28 cellular contexts compared by ENCODE assay signal in genomic region chr9:14185016-14185415, GRCh38.
"Had no signal": no experiment of that assay in that cellular context is flagged by ENCODE, and none has a peak within 500 bp of the region (broad histone marks: within the 10 kb centered on the region; RNA-seq: fewer than 3 reads in every experiment).

No MANE protein-coding gene starts in this region.

- H3K9me3 Mint-ChIP-seq: stimulated activated effector memory CD8-positive, alpha-beta T cell treated with anti-CD3 and anti-CD28 coated beads, Interleukin-12 subunit alpha, Interleukin-12 subunit beta, amount 100 ng/mL, for 72 hours; stimulated activated memory B cell treated with anti-CD40 and anti-IgM and Interleukin-4, amounts not matched to agents 10 μg/mL and 1 μg/mL and 100 μg/mL, for 72 hours; stimulated activated naive B cell treated with anti-CD40 and anti-IgM and Interleukin-4, amounts not matched to agents 10 μg/mL and 1 μg/mL and 100 μg/mL, for 72 hours; stimulated activated naive CD8-positive, alpha-beta T cell treated with anti-CD3 and anti-CD28 coated beads, Interleukin-15, amount 100 ng/mL, for 72 hours; stimulated activated naive CD8-positive, alpha-beta T cell treated with anti-CD3 and anti-CD28 coated beads, Interleukin-15, Interleukin-2, amounts not matched to agents 100 ng/mL and 50 ng/mL, for 24 hours; type B pancreatic cell had no signal

- H3K4me1 Mint-ChIP-seq: stimulated activated effector memory CD8-positive, alpha-beta T cell treated with anti-CD3 and anti-CD28 coated beads, Interleukin-12 subunit alpha, Interleukin-12 subunit beta, amount 100 ng/mL, for 72 hours; stimulated activated memory B cell treated with anti-CD40 and anti-IgM and Interleukin-4, amounts not matched to agents 10 μg/mL and 1 μg/mL and 100 μg/mL, for 72 hours; stimulated activated naive B cell treated with anti-CD40 and anti-IgM and Interleukin-4, amounts not matched to agents 10 μg/mL and 1 μg/mL and 100 μg/mL, for 72 hours; stimulated activated naive CD8-positive, alpha-beta T cell treated with anti-CD3 and anti-CD28 coated beads, Interleukin-15, amount 100 ng/mL, for 72 hours had no signal

- H3K27me3 ChIP-seq: stomach, suprapubic skin, testis, thyroid gland, tibial artery, tibial nerve, transverse colon, upper lobe of left lung, upper lobe of right lung, uterus, vagina had no signal

- H3K4me3 Mint-ChIP-seq: stimulated activated effector memory CD8-positive, alpha-beta T cell treated with anti-CD3 and anti-CD28 coated beads, Interleukin-12 subunit alpha, Interleukin-12 subunit beta, amount 100 ng/mL, for 72 hours; stimulated activated memory B cell treated with anti-CD40 and anti-IgM and Interleukin-4, amounts not matched to agents 10 μg/mL and 1 μg/mL and 100 μg/mL, for 72 hours; stimulated activated naive B cell treated with anti-CD40 and anti-IgM and Interleukin-4, amounts not matched to agents 10 μg/mL and 1 μg/mL and 100 μg/mL, for 72 hours; stimulated activated naive CD8-positive, alpha-beta T cell treated with anti-CD3 and anti-CD28 coated beads, Interleukin-15, amount 100 ng/mL, for 72 hours; stimulated activated naive CD8-positive, alpha-beta T cell treated with anti-CD3 and anti-CD28 coated beads, Interleukin-15, Interleukin-2, amounts not matched to agents 100 ng/mL and 50 ng/mL, for 24 hours; type B pancreatic cell had no signal

- H3K4me1 ChIP-seq: testis, uterus had no signal

- DNase-seq: stimulated activated CD4-positive, alpha-beta T cell treated with anti-CD3 and anti-CD28 coated beads, Interleukin-2, amount 100 ng/mL, for 48 hours; stimulated activated CD4-positive, alpha-beta T cell treated with anti-CD3 and anti-CD28 coated beads, Interleukin-4, amount 100 ng/mL, for 1 hour; stimulated activated CD4-positive, alpha-beta T cell treated with anti-CD3 and anti-CD28 coated beads, Interleukin-4, amount 100 ng/mL, for 24 hours; stimulated activated CD4-positive, alpha-beta T cell treated with anti-CD3 and anti-CD28 coated beads, Interleukin-4, amount 100 ng/mL, for 4 hours; stimulated activated CD8-positive, alpha-beta memory T cell treated with anti-CD3 and anti-CD28 coated beads, Interleukin-4, amount 100 ng/mL, for 48 hours; stimulated activated naive B cell treated with anti-CD40 and anti-IgM and Interleukin-4, amounts not matched to agents 10 μg/mL and 1 μg/mL and 100 μg/mL, for 72 hours; stimulated activated naive CD4-positive, alpha-beta T cell; stimulated activated naive CD4-positive, alpha-beta T cell treated with Interleukin-2 at 50 U/mL for 16 hours; stimulated activated naive CD8-positive, alpha-beta T cell treated with anti-CD3 and anti-CD28 coated beads, Interleukin-15, amount 100 ng/mL, for 72 hours; stimulated activated naive CD8-positive, alpha-beta T cell treated with anti-CD3 and anti-CD28 coated beads, Interleukin-15, Interleukin-2, amounts not matched to agents 100 U/mL and 50 U/mL, for 24 hours; stomach; substantia nigra; testis; thyroid gland; tibial artery; transverse colon; trophoblast cell; upper lobe of left lung; upper lobe of right lung; uterus had no signal

- H3K4me3 ChIP-seq: stomach, suprapubic skin, testis, thoracic aorta, thyroid gland, tibial artery, tibial nerve, transverse colon, upper lobe of left lung, upper lobe of right lung, uterus, vagina had no signal

- H3K27ac ChIP-seq: suprapubic skin, testis, thoracic aorta, thyroid gland, tibial artery, tibial nerve, transverse colon, upper lobe of left lung, upper lobe of right lung, uterus, vagina had no signal

- H3K27ac Mint-ChIP-seq: stimulated activated effector memory CD8-positive, alpha-beta T cell treated with anti-CD3 and anti-CD28 coated beads, Interleukin-12 subunit alpha, Interleukin-12 subunit beta, amount 100 ng/mL, for 72 hours; stimulated activated memory B cell treated with anti-CD40 and anti-IgM and Interleukin-4, amounts not matched to agents 10 μg/mL and 1 μg/mL and 100 μg/mL, for 72 hours; stimulated activated naive B cell treated with anti-CD40 and anti-IgM and Interleukin-4, amounts not matched to agents 10 μg/mL and 1 μg/mL and 100 μg/mL, for 72 hours; stimulated activated naive CD8-positive, alpha-beta T cell treated with anti-CD3 and anti-CD28 coated beads, Interleukin-15, amount 100 ng/mL, for 72 hours; stimulated activated naive CD8-positive, alpha-beta T cell treated with anti-CD3 and anti-CD28 coated beads, Interleukin-15, Interleukin-2, amounts not matched to agents 100 ng/mL and 50 ng/mL, for 24 hours; type B pancreatic cell had no signal

- H3K27me3 Mint-ChIP-seq: stimulated activated memory B cell treated with anti-CD40 and anti-IgM and Interleukin-4, amounts not matched to agents 10 μg/mL and 1 μg/mL and 100 μg/mL, for 72 hours; stimulated activated naive B cell treated with anti-CD40 and anti-IgM and Interleukin-4, amounts not matched to agents 10 μg/mL and 1 μg/mL and 100 μg/mL, for 72 hours; stimulated activated naive CD8-positive, alpha-beta T cell treated with anti-CD3 and anti-CD28 coated beads, Interleukin-15, amount 100 ng/mL, for 72 hours; stimulated activated naive CD8-positive, alpha-beta T cell treated with anti-CD3 and anti-CD28 coated beads, Interleukin-15, Interleukin-2, amounts not matched to agents 100 ng/mL and 50 ng/mL, for 24 hours; type B pancreatic cell had no signal

- ATAC-seq: stimulated activated effector memory CD8-positive, alpha-beta T cell treated with anti-CD3 and anti-CD28 coated beads, Interleukin-12 subunit alpha, Interleukin-12 subunit beta, amount 100 ng/mL, for 72 hours; stimulated activated memory B cell treated with anti-CD40 and anti-IgM and Interleukin-4, amounts not matched to agents 10 μg/mL and 1 μg/mL and 100 μg/mL, for 72 hours; stimulated activated naive B cell treated with anti-CD40 and anti-IgM and Interleukin-4, amounts not matched to agents 10 μg/mL and 1 μg/mL and 100 μg/mL, for 72 hours; stimulated activated naive CD8-positive, alpha-beta T cell treated with anti-CD3 and anti-CD28 coated beads, Interleukin-15, amount 100 ng/mL, for 72 hours; stimulated activated naive CD8-positive, alpha-beta T cell treated with anti-CD3 and anti-CD28 coated beads, Interleukin-15, Interleukin-2, amounts not matched to agents 100 U/mL and 50 U/mL, for 24 hours; upper lobe of right lung had no signal

- H3K36me3 Mint-ChIP-seq: stimulated activated effector memory CD8-positive, alpha-beta T cell treated with anti-CD3 and anti-CD28 coated beads, Interleukin-12 subunit alpha, Interleukin-12 subunit beta, amount 100 ng/mL, for 72 hours; stimulated activated memory B cell treated with anti-CD40 and anti-IgM and Interleukin-4, amounts not matched to agents 10 μg/mL and 1 μg/mL and 100 μg/mL, for 72 hours; stimulated activated naive B cell treated with anti-CD40 and anti-IgM and Interleukin-4, amounts not matched to agents 10 μg/mL and 1 μg/mL and 100 μg/mL, for 72 hours had no signal

- H3K36me3 ChIP-seq: stomach, suprapubic skin, thoracic aorta, thyroid gland, tibial artery, tibial nerve, transverse colon, upper lobe of left lung, upper lobe of right lung, uterus, vagina had no signal

- H3K9me3 ChIP-seq: stomach, suprapubic skin, testis, thoracic aorta, thyroid gland, tibial artery, tibial nerve, transverse colon, upper lobe of left lung, upper lobe of right lung, uterus, vagina had no signal
